In the genomic region with DNA sequence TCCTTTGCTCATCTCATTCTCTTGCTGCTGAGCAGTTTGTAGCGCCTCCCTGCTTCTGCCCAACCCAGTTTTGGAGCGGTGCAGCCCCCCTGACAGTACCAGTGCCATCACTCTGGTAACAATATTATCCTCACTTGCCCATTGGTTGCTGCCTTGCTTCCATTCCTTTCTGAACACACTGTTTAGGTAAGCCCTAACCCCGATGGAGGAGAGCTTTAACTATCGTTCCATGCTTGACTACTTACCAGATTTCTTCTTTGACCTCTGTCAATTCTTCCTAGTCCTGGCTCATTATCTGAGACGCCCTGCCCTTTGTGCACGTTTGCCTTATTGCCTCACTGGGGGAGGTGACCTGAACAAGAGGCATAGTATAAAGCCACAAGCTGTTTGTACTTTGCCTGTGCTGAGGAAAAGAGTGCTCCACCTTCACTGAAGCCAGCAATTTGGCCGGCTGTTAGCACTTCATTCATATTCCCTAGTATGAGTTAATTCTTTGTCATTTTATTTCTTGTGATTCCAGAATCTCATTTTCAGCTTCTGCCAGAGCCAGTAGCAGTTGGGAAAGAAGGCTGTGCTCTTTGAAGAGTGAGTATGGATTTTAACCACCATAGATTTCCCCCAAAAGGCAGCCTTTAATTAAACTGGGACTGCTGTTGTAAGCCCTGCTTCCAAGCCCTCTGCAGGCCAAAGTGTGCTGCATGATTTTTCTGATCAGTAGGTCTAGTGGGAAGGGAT, we compare ENCODE assay signal across 1 cellular context.
TF ChIP-seq lines count a peak whose summit lies in the region.

No MANE protein-coding gene starts in this region.

TF ChIP-seq in HepG2, 621 proteins besides CTCF, POLR2A, EP300 and RAD21 (continued from another document):
- TF ChIP-seq, protein P1, sequence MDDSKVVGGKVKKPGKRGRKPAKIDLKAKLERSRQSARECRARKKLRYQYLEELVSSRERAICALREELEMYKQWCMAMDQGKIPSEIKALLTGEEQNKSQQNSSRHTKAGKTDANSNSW (CRISPR knock-in tag; IDR thresholded peaks at IDR 0.05; ENCODE audit: borderline replicate concordance), result no peak
- TF ChIP-seq HNF4A (CRISPR knock-in tag; IDR thresholded peaks at IDR 0.05) (peak; percentile 77), CHD4 (IDR thresholded peaks at IDR 0.05; ENCODE audit: borderline replicate concordance, low read length) (peak; percentile 49; the same call in 1 of the 2 replicates), RXRA (CRISPR knock-in tag; IDR thresholded peaks at IDR 0.05) (peak; percentile 53; the same call in 1 of the 2 replicates), HOXA3 (CRISPR knock-in tag; IDR thresholded peaks at IDR 0.05) (peak; percentile 29; the same call in 1 of the 2 replicates), ZNF207 (IDR thresholded peaks at IDR 0.05; ENCODE audit: borderline replicate concordance) (no peak), ZSCAN29 (CRISPR knock-in tag; conservative IDR thresholded peaks at IDR 0.05) (peak; percentile 63; the same call in 1 of the 2 replicates), BHLHE40 (IDR thresholded peaks at IDR 0.05; ENCODE audit: low read length) (peak; percentile 71; the same call in 1 of the 2 replicates), ZNF614 (CRISPR knock-in tag; IDR thresholded peaks at IDR 0.05; ENCODE audit: borderline replicate concordance) (0 out of 2 replicates have a peak, but pooled peaks have one; percentile 45), ZNF556 (CRISPR knock-in tag; IDR thresholded peaks at IDR 0.05; ENCODE audit: borderline replicate concordance) (0 out of 2 replicates have a peak, but pooled peaks have one; percentile 24), ZNF710 (CRISPR knock-in tag; IDR thresholded peaks at IDR 0.05; ENCODE audit: borderline replicate concordance) (peak; percentile 69; the same call in 1 of the 2 replicates), KDM2A (CRISPR knock-in tag; IDR thresholded peaks at IDR 0.05; ENCODE audit: borderline replicate concordance, low read depth) (no peak), TP53 (CRISPR knock-in tag; conservative IDR thresholded peaks at IDR 0.05) (no peak), ESRRA (CRISPR knock-in tag; IDR thresholded peaks at IDR 0.05; ENCODE audit: low read depth) (0 out of 2 replicates have a peak, but pooled peaks have one; percentile 43), LCORL (IDR thresholded peaks at IDR 0.05) (no peak), LCORL (CRISPR knock-in tag; IDR thresholded peaks at IDR 0.05) (peak; percentile 44; the same call in 1 of the 2 replicates), POLR2AphosphoS2 (IDR thresholded peaks at IDR 0.05; ENCODE audit: low read depth, low read length) (no peak), CBX1 (IDR thresholded peaks at IDR 0.05; ENCODE audit: low read depth) (peak; percentile 59), ZBTB7B (CRISPR knock-in tag; IDR thresholded peaks at IDR 0.05) (0 out of 2 replicates have a peak, but pooled peaks have one; percentile 25), CEBPG (CRISPR knock-in tag; IDR thresholded peaks at IDR 0.05) (peak; percentile 82), ZNF44 (CRISPR knock-in tag; IDR thresholded peaks at IDR 0.05) (0 out of 2 replicates have a peak, but pooled peaks have one; percentile 19), ZNF788 (CRISPR knock-in tag; IDR thresholded peaks at IDR 0.05; ENCODE audit: borderline replicate concordance) (no peak), DMTF1 (CRISPR knock-in tag; IDR thresholded peaks at IDR 0.05) (0 out of 2 replicates have a peak, but pooled peaks have one; percentile 65)
- TF ChIP-seq, protein P2, sequence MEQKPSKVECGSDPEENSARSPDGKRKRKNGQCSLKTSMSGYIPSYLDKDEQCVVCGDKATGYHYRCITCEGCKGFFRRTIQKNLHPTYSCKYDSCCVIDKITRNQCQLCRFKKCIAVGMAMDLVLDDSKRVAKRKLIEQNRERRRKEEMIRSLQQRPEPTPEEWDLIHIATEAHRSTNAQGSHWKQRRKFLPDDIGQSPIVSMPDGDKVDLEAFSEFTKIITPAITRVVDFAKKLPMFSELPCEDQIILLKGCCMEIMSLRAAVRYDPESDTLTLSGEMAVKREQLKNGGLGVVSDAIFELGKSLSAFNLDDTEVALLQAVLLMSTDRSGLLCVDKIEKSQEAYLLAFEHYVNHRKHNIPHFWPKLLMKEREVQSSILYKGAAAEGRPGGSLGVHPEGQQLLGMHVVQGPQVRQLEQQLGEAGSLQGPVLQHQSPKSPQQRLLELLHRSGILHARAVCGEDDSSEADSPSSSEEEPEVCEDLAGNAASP (CRISPR knock-in tag; IDR thresholded peaks at IDR 0.05; ENCODE audit: borderline replicate concordance), result peak; percentile 44; the same call in 1 of the 2 replicates
- TF ChIP-seq, protein P3, sequence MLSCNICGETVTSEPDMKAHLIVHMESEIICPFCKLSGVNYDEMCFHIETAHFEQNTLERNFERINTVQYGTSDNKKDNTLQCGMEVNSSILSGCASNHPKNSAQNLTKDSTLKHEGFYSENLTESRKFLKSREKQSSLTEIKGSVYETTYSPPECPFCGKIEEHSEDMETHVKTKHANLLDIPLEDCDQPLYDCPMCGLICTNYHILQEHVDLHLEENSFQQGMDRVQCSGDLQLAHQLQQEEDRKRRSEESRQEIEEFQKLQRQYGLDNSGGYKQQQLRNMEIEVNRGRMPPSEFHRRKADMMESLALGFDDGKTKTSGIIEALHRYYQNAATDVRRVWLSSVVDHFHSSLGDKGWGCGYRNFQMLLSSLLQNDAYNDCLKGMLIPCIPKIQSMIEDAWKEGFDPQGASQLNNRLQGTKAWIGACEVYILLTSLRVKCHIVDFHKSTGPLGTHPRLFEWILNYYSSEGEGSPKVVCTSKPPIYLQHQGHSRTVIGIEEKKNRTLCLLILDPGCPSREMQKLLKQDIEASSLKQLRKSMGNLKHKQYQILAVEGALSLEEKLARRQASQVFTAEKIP (CRISPR knock-in tag; IDR thresholded peaks at IDR 0.05; ENCODE audit: borderline replicate concordance), result no peak
